Comparison of ENCODE assay signal across 8 cellular contexts in the genomic region with DNA sequence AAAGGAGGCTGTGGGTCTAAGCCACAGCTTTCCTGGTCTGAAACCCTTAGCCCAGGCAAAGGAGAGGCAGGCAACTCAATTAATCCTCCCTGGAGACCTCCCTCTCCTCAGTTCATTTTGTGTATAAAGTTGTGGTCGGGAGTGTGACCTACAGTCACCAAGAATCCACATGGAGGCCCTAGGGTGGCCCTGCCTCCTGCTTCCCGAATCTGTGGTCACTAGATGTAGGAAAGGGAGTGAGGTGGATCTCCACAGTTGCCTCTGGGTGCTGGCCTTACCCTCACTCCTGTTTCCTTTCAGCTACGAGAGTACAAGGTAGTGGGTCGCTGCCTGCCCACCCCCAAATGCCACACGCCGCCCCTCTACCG. TPM values are rescaled to one million over a fixed set of nuclear protein-coding genes. Genes with fewer than 3 reads are reported as not detected.
DNase-seq lines count a peak whose midpoint lies in the region; ATAC-seq and TF ChIP-seq lines count a peak whose summit lies in the region.

No MANE protein-coding gene starts in this region.

- peaks cover 11% of the 10 kb centered on the region; the same call in 1 of the 2 replicates for H4K20me1 ChIP-seq in GM23248 (ENCODE audit: insufficient read depth)

- H3K27ac ChIP-seq in GM23248: peak overlapping the region; percentile 67
- H3K27ac ChIP-seq in gastrocnemius medialis: peak overlapping the region; percentile 87 to 96 (median 94)

- H3K36me3 Mint-ChIP-seq in T-helper 17 cell (ENCODE audit: low read depth): peaks cover 2% of the 10 kb centered on the region

- in situ Hi-C loops in GM23248 (cut with MboI): no loop called here
- in situ Hi-C loops in gastrocnemius medialis (cut with MboI; ENCODE audit: low sequenced_read_pairs in 4 of 4): loop anchor here in 3 of 4 donors (5.0 to 25.0 kb wide), 3 partner anchors 71 to 134 kb away; partner anchors contain the start of gene CCDC124 (in 1 of the 3)

- H3K27me3 ChIP-seq in GM23248 (replicated peaks; ENCODE audit: insufficient read depth) (no peaks in the 10 kb centered on the region), gastrocnemius medialis (no peaks in the 10 kb centered on the region)

- peaks cover 41% of the 10 kb centered on the region; the same call in 1 of the 2 replicates for H3K36me3 ChIP-seq in GM23248 (ENCODE audit: low read depth)
- H3K36me3 ChIP-seq in gastrocnemius medialis: peaks cover 0 to 40% of the 10 kb centered on the region in 2 donors

- H3K4me3 ChIP-seq in GM23248: peak overlapping the region; percentile 98
- peak overlapping the region; percentile 95 for H3K4me3 ChIP-seq in fibroblast of the aortic adventitia (ENCODE audit: low read depth, low read length)
- H3K4me3 ChIP-seq in gastrocnemius medialis: peak overlapping the region; percentile 91 to 100 (median 94)

- DNase-seq in GM23248 (peak; percentile 43), T-helper 17 cell (no peak), fibroblast of the aortic adventitia (ENCODE audit: low read depth) (no peak), gastrocnemius medialis (no peak), sciatic nerve (ENCODE audit: low spot score) (no peak), NCI-H2107 treated with DMSO at 0.1 percent for 48 hours (lab: John Stamatoyannopoulos, UW; ENCODE audit: unreplicated experiment) (no peak), epidermal melanocyte (ENCODE audit: insufficient read length, low spot score) (no peak)
- no peak for DNase-seq in activated CD4-positive, CD25-positive, alpha-beta regulatory T cell (lab: John Stamatoyannopoulos, UW)

- peaks cover 40% of the 10 kb centered on the region for H3F3A ChIP-seq in GM23248 (ENCODE audit: insufficient read depth)

- no peak overlapping the region for H2AFZ ChIP-seq in GM23248

- intact Hi-C loops in gastrocnemius medialis (cut with DNase I; ENCODE audit: low total_unique reads): no loop called here
- intact Hi-C loops in sciatic nerve (cut with DNase I): no loop called here

- H3K27me3 Mint-ChIP-seq in T-helper 17 cell: no peaks in the 10 kb centered on the region

- H3K4me1 ChIP-seq in GM23248 (ENCODE audit: insufficient read depth): peaks cover 14% of the 10 kb centered on the region; the same call in 1 of the 2 replicates
- peaks cover 21 to 35% of the 10 kb centered on the region in 2 donors for H3K4me1 ChIP-seq in gastrocnemius medialis

- TF ChIP-seq CTCF in fibroblast of the aortic adventitia (IDR thresholded peaks at IDR 0.05; ENCODE audit: insufficient read depth, low read length) (no peak), gastrocnemius medialis (IDR thresholded peaks at IDR 0.05 in 4 of 5, conservative IDR thresholded peaks at IDR 0.05 in 1 of 5) (no peak)

- H3K4me2 ChIP-seq in GM23248 (ENCODE audit: unreplicated experiment): peak overlapping the region; percentile 92

- WGBS in GM23248 (ENCODE audit: low coverage in 1 of 2, low lambda C conversion rate in 2 of 2, missing lambda C conversion rate in 2 of 2), 2 experiments: 45 to 49% methylated on average over 7 of the region's 7 CpGs

- no peaks in the 10 kb centered on the region for H3K9me2 ChIP-seq in GM23248 (ENCODE audit: insufficient read depth)

- H3K9me3 ChIP-seq in GM23248 (ENCODE audit: low read depth): no peaks in the 10 kb centered on the region
- no peaks in the 10 kb centered on the region for H3K9me3 ChIP-seq in T-helper 17 cell (ENCODE audit: control insufficient read depth, low read length, poor library complexity, severe bottlenecking)
- H3K9me3 ChIP-seq in gastrocnemius medialis: no peaks in the 10 kb centered on the region

- H3K4me3 Mint-ChIP-seq in T-helper 17 cell: peak overlapping the region; percentile 97

- peaks cover 23% of the 10 kb centered on the region for H3K4me1 Mint-ChIP-seq in T-helper 17 cell

- TF ChIP-seq POLR2A in gastrocnemius medialis (IDR thresholded peaks at IDR 0.05): peak in 1 of 2 donors; percentile 2

- H3K9ac ChIP-seq in GM23248: peak overlapping the region; percentile 99

- peak overlapping the region; percentile 93 for H3K27ac Mint-ChIP-seq in T-helper 17 cell

- peaks cover 37% of the 10 kb centered on the region for H3K79me2 ChIP-seq in GM23248 (ENCODE audit: insufficient read depth)

- no peak for ATAC-seq in T-helper 17 cell
- no peak for ATAC-seq in gastrocnemius medialis
- ATAC-seq in sciatic nerve: no peak

RNA-seq across cellular contexts. Expression of gene RPL18A, which starts 1.3 kb away (rescaled TPM):
- 680 and 837 TPM in 2 replicates for total RNA-seq in GM23248 (2014; rRNA removed; shearing (Covaris generic))
- polyA plus RNA-seq in GM23248 (2016; fragmentation: Nextera tagmentation; extraction: Ambion mirVana): 1,456 and 1,474 TPM in 2 replicates
- total RNA-seq in T-helper 17 cell (1,000 to 10,000 TPM; 3,447 to 3,486 TPM), fibroblast of the aortic adventitia (ENCODE audit: low replicate concordance) (1,681 and 2,030 TPM in 2 replicates), gastrocnemius medialis (1,000 to 10,000 TPM; 1,094 to 1,320 (median 1,226) TPM), sciatic nerve (1,112 TPM)

RNA-seq across cellular contexts. Expression of gene SLC5A5, which starts 10.8 kb away (rescaled TPM):
- not detected in 2 replicates for total RNA-seq in GM23248 (2014; rRNA removed; shearing (Covaris generic))
- polyA plus RNA-seq in GM23248 (2016; fragmentation: Nextera tagmentation; extraction: Ambion mirVana): not detected in 2 replicates
- total RNA-seq in T-helper 17 cell (1 to 10 TPM; 1.3 to 2.0 TPM), fibroblast of the aortic adventitia (ENCODE audit: low replicate concordance) (not detected in 2 replicates), gastrocnemius medialis (not detected), sciatic nerve (not detected)

RNA-seq across cellular contexts. Expression of gene JAK3, which starts 13.2 kb away (rescaled TPM):
- total RNA-seq in GM23248 (2014; rRNA removed; shearing (Covaris generic)): 5.9 and 8.7 TPM in 2 replicates
- 4.1 and 5.0 TPM in 2 replicates for polyA plus RNA-seq in GM23248 (2016; fragmentation: Nextera tagmentation; extraction: Ambion mirVana)
- total RNA-seq in T-helper 17 cell: 100 to 1,000 TPM; 149 to 211 TPM
- total RNA-seq in fibroblast of the aortic adventitia (ENCODE audit: low replicate concordance): 1.3 and 2.7 TPM in 2 replicates
- total RNA-seq in gastrocnemius medialis: 1 to 10 TPM in 2 of 4 donors, under 1 TPM in 2; 0.55 to 1.6 (median 1.2) TPM
- 18.4 TPM for total RNA-seq in sciatic nerve

RNA-seq across cellular contexts. Expression of gene INSL3, which starts 39.7 kb away (rescaled TPM):
- not detected in 2 replicates for total RNA-seq in GM23248 (2014; rRNA removed; shearing (Covaris generic))
- not detected in 2 replicates for polyA plus RNA-seq in GM23248 (2016; fragmentation: Nextera tagmentation; extraction: Ambion mirVana)
- total RNA-seq in T-helper 17 cell (1 to 10 TPM; 5.0 to 9.1 TPM), fibroblast of the aortic adventitia (ENCODE audit: low replicate concordance) (not detected in 2 replicates), gastrocnemius medialis (not detected), sciatic nerve (not detected)
